Comparison of ENCODE assay signal across 8 cellular contexts in the genomic region with DNA sequence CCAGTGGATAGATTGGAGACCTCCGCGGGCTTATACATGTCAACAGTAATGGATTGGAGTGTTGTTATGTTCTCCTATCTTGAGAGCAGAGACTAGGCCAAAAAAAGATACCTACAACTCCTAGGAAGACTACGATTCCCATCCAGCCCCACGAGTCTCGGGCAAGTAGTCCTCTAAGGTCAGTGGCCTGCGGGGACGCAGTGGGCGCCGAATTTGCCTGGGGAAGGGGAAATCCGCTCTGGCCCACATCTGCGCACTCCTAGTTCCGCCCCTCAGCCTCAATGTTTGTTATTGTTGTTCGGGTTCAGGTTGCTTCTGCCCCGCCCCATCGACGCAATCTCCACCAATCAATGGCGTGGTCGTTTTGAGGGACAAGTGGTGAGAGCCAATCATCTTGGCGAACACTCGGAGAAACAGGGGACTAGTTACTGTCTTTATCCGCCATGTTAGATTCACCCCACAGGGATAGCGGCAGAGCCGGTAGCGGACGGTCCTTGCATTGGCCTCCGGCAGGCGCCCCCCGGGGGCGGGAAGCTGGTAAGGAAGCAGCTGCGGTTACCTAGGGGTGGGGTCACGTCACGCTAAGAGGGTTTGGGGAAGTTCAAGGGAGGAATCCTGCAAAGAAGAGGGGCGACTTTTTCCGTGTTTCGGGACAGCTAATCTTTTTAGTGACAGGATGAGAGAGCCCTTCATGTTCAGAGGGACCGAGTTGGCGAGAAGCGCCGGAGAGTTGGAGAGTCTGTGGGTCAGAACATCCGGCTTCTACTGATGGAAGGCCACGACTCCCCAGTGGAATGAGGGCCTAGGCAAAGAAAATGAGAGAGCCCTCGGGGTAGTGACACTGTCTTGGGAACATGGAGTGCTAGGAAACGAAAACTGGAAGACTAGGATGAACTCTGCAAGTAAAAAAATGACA. TPM values are rescaled to one million over a fixed set of nuclear protein-coding genes. Genes with fewer than 3 reads are reported as not detected.
DNase-seq lines count a peak whose midpoint lies in the region; ATAC-seq, FAIRE-seq and TF ChIP-seq lines count a peak whose summit lies in the region.

Gene NBR1 (plus strand): TSS at position 449 of the 916 bp plus-strand sequence. CDS start 4,586 bp downstream, outside the sequence.

- H2AK5ac ChIP-seq in trophoblast cell (ENCODE audit: low read length): peak within 1 kb of the TSS; percentile 6

- intact Hi-C loops in cardiac septum (cut with DNase I) (loop anchor here (1.0 to 5.0 kb wide), 3 partner anchors 46 to 174 kb away; partner anchors contain the start of genes BRCA1, RPL27 and VAT1), transverse colon (cut with DNase I; ENCODE audit: low total_unique reads) (no loop called here)

- H3K18ac ChIP-seq in trophoblast cell (ENCODE audit: low read length): peak within 1 kb of the TSS; percentile 33

- peak within 1 kb of the TSS; percentile 15 for H2BK12ac ChIP-seq in trophoblast cell (ENCODE audit: low read length)

- ATAC-seq in HG02798 (IDR thresholded peaks at IDR 0.05; ENCODE audit: poor library complexity, unreplicated experiment): peak; percentile 86

- peak within 1 kb of the TSS; percentile 91 for H3K4me2 ChIP-seq in trophoblast cell (ENCODE audit: low read length)

- no peaks in the 10 kb centered on the region for H3K9me3 ChIP-seq in adipocyte (ENCODE audit: control insufficient read depth, low read length)
- H3K9me3 ChIP-seq in trophoblast cell (ENCODE audit: insufficient read depth, low read depth, low read length): no peaks in the 10 kb centered on the region
- no peaks in the 10 kb centered on the region for H3K9me3 ChIP-seq in transverse colon

- H3K4me3 ChIP-seq in adipocyte (ENCODE audit: low read length) (peak within 1 kb of the TSS; percentile 90), trophoblast cell (ENCODE audit: low read depth, low read length) (peak within 1 kb of the TSS; percentile 94), transverse colon (peak within 1 kb of the TSS; percentile 55 to 84 (median 72))

- H3K4me1 ChIP-seq in adipocyte (ENCODE audit: control insufficient read depth, insufficient read depth, low read length) (peaks cover 30% of the 10 kb centered on the region), trophoblast cell (ENCODE audit: control insufficient read depth in 1 of 2, insufficient read depth in 2 of 2, low read length in 2 of 2) (peaks cover 4 to 5% of the 10 kb centered on the region in 2 experiments), transverse colon (peaks cover 30 to 72% (median 63%) of the 10 kb centered on the region in 4 donors)

- H3K23ac ChIP-seq in trophoblast cell (ENCODE audit: low read length): no peak within 1 kb of the TSS

- peak; percentile 71; the same call in 1 of the 2 replicates for TF ChIP-seq POLR2A in GM12891 (IDR thresholded peaks at IDR 0.05; ENCODE audit: low read depth, low read length)
- TF ChIP-seq POLR2A in transverse colon (IDR thresholded peaks at IDR 0.05): peak; percentile 95

- H2BK120ac ChIP-seq in trophoblast cell (ENCODE audit: insufficient read depth, low read length, poor library complexity): peak within 1 kb of the TSS; percentile 50

- H3K27ac ChIP-seq in trophoblast cell (ENCODE audit: low read depth, low read length) (peak within 1 kb of the TSS; percentile 76), transverse colon (peak within 1 kb of the TSS; percentile 95 to 99 (median 98))

- in situ Hi-C loops in transverse colon (cut with MboI; ENCODE audit: low pct_ligation_motif_present in 1 of 4, low pct_unique_long_range_greater_than_20kb in 1 of 4, low sequenced_read_pairs in 3 of 4): no loop called here

- H3K27me3 ChIP-seq in adipocyte (replicated peaks; ENCODE audit: control insufficient read depth, insufficient read depth, low read length) (no peaks in the 10 kb centered on the region), trophoblast cell (ENCODE audit: insufficient read depth, low read length) (no peaks in the 10 kb centered on the region), transverse colon (no peaks in the 10 kb centered on the region)

- H3K9ac ChIP-seq in adipocyte (ENCODE audit: low read length) (peak within 1 kb of the TSS; percentile 91), trophoblast cell (ENCODE audit: low read length) (peak within 1 kb of the TSS; percentile 73)

- peak within 1 kb of the TSS; percentile 53 for H3K14ac ChIP-seq in trophoblast cell (ENCODE audit: low read length)

- H3K4ac ChIP-seq in trophoblast cell (ENCODE audit: low read depth, low read length): peak within 1 kb of the TSS; percentile 57

- peak; percentile 96 for FAIRE-seq in GM12891 (lab: Jason Lieb, UNC)

- TF ChIP-seq CTCF in transverse colon (IDR thresholded peaks at IDR 0.05): peak in 1 of 5 experiments; percentile 33

- H3K79me1 ChIP-seq in trophoblast cell (ENCODE audit: low read length): peaks cover 11% of the 10 kb centered on the region

- no CpG with 5 or more reads among the region's 43 CpGs for WGBS in trophoblast cell (ENCODE audit: extremely low coverage, insufficient coverage, insufficient read length)
- WGBS in transverse colon (ENCODE audit: low coverage in 1 of 2), 2 donors: 1% methylated on average over 43 of the region's 43 CpGs; no CpG with 5 or more reads in 1 of the 2 donors

- peak within 1 kb of the TSS; percentile 92 for H2AFZ ChIP-seq in trophoblast cell (ENCODE audit: insufficient read depth, low read length, poor library complexity)

- TF ChIP-seq EP300 in transverse colon (IDR thresholded peaks at IDR 0.05; ENCODE audit: low read depth): no peak

- H4K91ac ChIP-seq in trophoblast cell (ENCODE audit: low read depth, low read length): peak within 1 kb of the TSS; percentile 32

- peak within 1 kb of the TSS; percentile 90 for H4K12ac ChIP-seq in trophoblast cell (ENCODE audit: low read depth, low read length)

- H4K8ac ChIP-seq in trophoblast cell (ENCODE audit: low read depth, low read length): peak within 1 kb of the TSS; percentile 95

- DNase-seq in GM12891 (ENCODE audit: insufficient read length, low spot score) (peak; percentile 72), NCI-H1417 treated with DMSO at 0.1 percent for 48 hours (lab: John Stamatoyannopoulos, UW) (peak; percentile 94), SW 1271 (lab: John Stamatoyannopoulos, UW) (peak; percentile 97 to 98), adipocyte (ENCODE audit: low read depth) (peak; percentile 98), cardiac septum (ENCODE audit: low spot score) (peak; percentile 96), trophoblast cell (peak; percentile 95 to 99), transverse colon (peak; percentile 97)

- peak within 1 kb of the TSS; percentile 64 for H2BK5ac ChIP-seq in trophoblast cell (ENCODE audit: low read depth, low read length, poor library complexity)

- H3K36me3 ChIP-seq in adipocyte (ENCODE audit: control insufficient read depth, insufficient read depth, low read length, severe bottlenecking): peaks cover 4% of the 10 kb centered on the region
- H3K36me3 ChIP-seq in trophoblast cell (ENCODE audit: control insufficient read depth in 1 of 2, insufficient read depth in 2 of 2, low read length in 2 of 2): peaks cover 0 to 5% of the 10 kb centered on the region in 2 experiments
- H3K36me3 ChIP-seq in transverse colon: no peaks in the 10 kb centered on the region

- H3K79me2 ChIP-seq in trophoblast cell (ENCODE audit: control insufficient read depth, insufficient read depth, low read length, poor library complexity): peaks cover 5% of the 10 kb centered on the region

TF ChIP-seq in GM12891, 5 proteins besides CTCF, POLR2A, EP300 and RAD21:
- peak; percentile 75 for TF ChIP-seq POLR2AphosphoS5 (IDR thresholded peaks at IDR 0.05; ENCODE audit: low read depth, low read length)
- peak; percentile 50 for TF ChIP-seq PAX5 (IDR thresholded peaks at IDR 0.05; ENCODE audit: insufficient read depth, low read length, severe bottlenecking)
- peak; percentile 58 for TF ChIP-seq SPI1 (IDR thresholded peaks at IDR 0.05; ENCODE audit: low read depth, low read length)
- peak; percentile 35; the same call in 1 of the 2 replicates for TF ChIP-seq POU2F2 (IDR thresholded peaks at IDR 0.05; ENCODE audit: low read depth, low read length)
- peak; percentile 82 for TF ChIP-seq TAF1 (IDR thresholded peaks at IDR 0.05; ENCODE audit: low read depth, low read length)

RNA-seq across cellular contexts. Expression of gene NBR1, which starts in this region (rescaled TPM):
- 26.6 TPM for polyA plus RNA-seq in GM12891 (2012; ENCODE audit: low read depth, missing spikeins)
- total RNA-seq in cardiac septum (97.6 TPM), transverse colon (100 to 1,000 TPM in 2 of 4 donors, 10 to 100 TPM in 2; 62.5 to 156 (median 99.3) TPM)
- 27.0 and 27.8 TPM in 2 replicates for polyA plus RNA-seq in trophoblast cell (2013)

Comparison
In these comparisons a context has a peak if more than half of its experiments do, and no peak if none do; other contexts are left out.
1. Peak in every context shown above with its lines: DNase-seq, ATAC-seq, H3K4me3 ChIP-seq and H3K27ac ChIP-seq.